In the genomic region with DNA sequence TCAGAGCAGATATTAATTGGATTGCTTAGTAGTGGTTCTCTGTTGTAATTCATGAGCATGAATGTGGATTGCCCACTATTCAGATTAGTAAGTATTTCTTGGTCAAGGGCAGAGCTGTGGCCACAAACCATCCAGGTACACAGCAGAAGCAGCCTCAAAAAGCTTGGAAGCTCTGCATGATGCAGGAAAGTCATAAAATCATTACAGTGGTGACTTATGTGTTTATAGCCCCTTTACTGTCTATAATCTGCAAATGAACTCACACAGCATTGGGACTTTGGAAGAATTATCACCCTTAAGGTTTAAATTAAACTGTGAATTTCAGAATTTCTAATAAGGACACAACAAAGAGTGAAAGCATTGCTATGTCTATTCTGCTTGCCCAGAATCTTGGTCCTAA, we compare ENCODE assay signal across 34 cellular contexts. TPM values are rescaled to one million over a fixed set of nuclear protein-coding genes. Genes with fewer than 3 reads are reported as not detected.
"Had no signal": no experiment of that assay in that cellular context is flagged by ENCODE, and none has a peak within 500 bp of the region (broad histone marks: within the 10 kb centered on the region; RNA-seq: fewer than 3 reads in every experiment).

No MANE protein-coding gene starts in this region.

- H3K4me3 Mint-ChIP-seq: dendritic cell treated with granulocyte-macrophage colony-stimulating factor and Interleukin-4, amounts not matched to agents 40 ng/mL and 50 ng/mL, for 4 days; effector memory CD8-positive, alpha-beta T cell; endodermal cell; immature natural killer cell; mesothelial cell of epicardium; naive B cell had no signal

- ATAC-seq: effector memory CD8-positive, alpha-beta T cell; esophagus mucosa; gastrocnemius medialis; heart right ventricle; left lung; left ventricle myocardium superior; lower lobe of right lung had no signal

- H3K4me1 ChIP-seq: colonic mucosa, gastrocnemius medialis, heart right ventricle, left lung, lower lobe of right lung had no signal

- H3K27me3 ChIP-seq: colonic mucosa, esophagus squamous epithelium, gastrocnemius medialis, left lung had no signal

- H3K4me1 Mint-ChIP-seq: endodermal cell, immature natural killer cell, mesothelial cell of epicardium, naive B cell had no signal

- H3K36me3 ChIP-seq: colonic mucosa, gastrocnemius medialis, heart right ventricle, left lung, lower lobe of right lung had no signal

- H3K9me3 ChIP-seq: colonic mucosa, esophagus squamous epithelium, gastrocnemius medialis, heart right ventricle, left lung, lower lobe of right lung had no signal

- H3K36me3 Mint-ChIP-seq: immature natural killer cell, mesothelial cell of epicardium, naive B cell had no signal

- H3K9me3 Mint-ChIP-seq: dendritic cell treated with granulocyte-macrophage colony-stimulating factor and Interleukin-4, amounts not matched to agents 40 ng/mL and 50 ng/mL, for 4 days; effector memory CD8-positive, alpha-beta T cell; endodermal cell; immature natural killer cell had no signal

- H3K4me3 ChIP-seq: colonic mucosa, esophagus squamous epithelium, gastrocnemius medialis, heart right ventricle, left lung, lower lobe of right lung had no signal

- H3K27ac Mint-ChIP-seq: dendritic cell treated with granulocyte-macrophage colony-stimulating factor and Interleukin-4, amounts not matched to agents 40 ng/mL and 50 ng/mL, for 4 days; effector memory CD8-positive, alpha-beta T cell; endodermal cell; immature natural killer cell; mesothelial cell of epicardium; naive B cell had no signal

- DNase-seq: colonic mucosa; cortex of kidney; effector CD8-positive, alpha-beta T cell; effector memory CD8-positive, alpha-beta T cell; endodermal cell; erythroblast; esophagus squamous epithelium; foreskin fibroblast; foreskin melanocyte; gastrocnemius medialis; glutamatergic neuron; head of caudate nucleus; heart right ventricle; hypothalamus; immature natural killer cell; islet precursor cell; kidney; kidney glomerular epithelial cell; left lung; left ventricle myocardium superior; lower lobe of right lung; mesenchymal stem cell; naive B cell had no signal

- H3K27ac ChIP-seq: colonic mucosa, epithelial cell of prostate, esophagus squamous epithelium, gastrocnemius medialis, heart right ventricle, left lung, lower lobe of right lung had no signal

RNA-seq across cellular contexts. Expression of gene UGT1A1, which starts 1.9 kb away (rescaled TPM):
- total RNA-seq: chondrocyte, dermis microvascular lymphatic vessel endothelial cell, endodermal cell, glomerular endothelial cell, heart right ventricle, left ventricle myocardium superior, lung microvascular endothelial cell, mesothelial cell of epicardium, mononuclear cell, myocyte had no signal
- polyA plus RNA-seq: heart right ventricle, immature natural killer cell had no signal

RNA-seq across cellular contexts. Expression of gene MROH2A, which starts 20.0 kb away (rescaled TPM):
- total RNA-seq: chondrocyte, colonic mucosa, dermis microvascular lymphatic vessel endothelial cell, endodermal cell, gastrocnemius medialis, glomerular endothelial cell, heart right ventricle, kidney, left ventricle myocardium superior, lower lobe of right lung, lung microvascular endothelial cell, mesenteric fat pad, mesothelial cell of epicardium, mononuclear cell, myocyte had no signal
- polyA plus RNA-seq: heart right ventricle, immature natural killer cell had no signal

RNA-seq across cellular contexts. Expression of gene UGT1A3, which starts 29.3 kb away (rescaled TPM):
- total RNA-seq: chondrocyte, dermis microvascular lymphatic vessel endothelial cell, endodermal cell, glomerular endothelial cell, heart right ventricle, left lung, left ventricle myocardium superior, lower lobe of right lung, lung microvascular endothelial cell, mesenteric fat pad, mesothelial cell of epicardium, mononuclear cell, myocyte had no signal
- polyA plus RNA-seq: heart right ventricle, immature natural killer cell had no signal

RNA-seq across cellular contexts. Expression of gene UGT1A4, which starts 39.6 kb away (rescaled TPM):
- total RNA-seq: chondrocyte, dermis microvascular lymphatic vessel endothelial cell, endodermal cell, heart right ventricle, left lung, left ventricle myocardium superior, lower lobe of right lung, lung microvascular endothelial cell, mesenteric fat pad, mesothelial cell of epicardium, mononuclear cell, myocyte had no signal
- polyA plus RNA-seq: heart right ventricle, immature natural killer cell had no signal

RNA-seq across cellular contexts. Expression of gene UGT1A5, which starts 45.5 kb away (rescaled TPM):
- total RNA-seq: chondrocyte, dermis microvascular lymphatic vessel endothelial cell, endodermal cell, gastrocnemius medialis, glomerular endothelial cell, heart right ventricle, left ventricle myocardium superior, lung microvascular endothelial cell, mesenteric fat pad, mesothelial cell of epicardium, mononuclear cell, myocyte had no signal
- polyA plus RNA-seq: heart right ventricle, immature natural killer cell had no signal
